ENCODE assay signal across 28 cellular contexts in genomic region chr14:23173796-23174195, GRCh38. TPM values are rescaled to one million over a fixed set of nuclear protein-coding genes. Genes with fewer than 3 reads are reported as not detected.
A peak's percentile ranks its signal among the peaks of the same experiment; 100 is the strongest.
DNase-seq lines count a peak whose midpoint lies in the region; ATAC-seq, FAIRE-seq and TF ChIP-seq lines count a peak whose summit lies in the region.
"Had no signal": no experiment of that assay in that cellular context is flagged by ENCODE, and none has a peak within 500 bp of the region (broad histone marks: within the 10 kb centered on the region; RNA-seq: fewer than 3 reads in every experiment).

No MANE protein-coding gene starts in this region.

- intact Hi-C loops in HepG2 (cut with micrococcal nuclease; ENCODE audit: unreplicated experiment), result no loop called here
- intact Hi-C loops in right lobe of liver (cut with DNase I), result no loop called here

- H3K27me3 ChIP-seq in HepG2 (ENCODE audit: control insufficient read depth in 1 of 2, insufficient read depth in 2 of 2, low read length in 2 of 2) (peaks cover 1 to 28% of the 10 kb centered on the region in 2 experiments; a peak in 3 of 5 replicates), right lobe of liver (no peaks in the 10 kb centered on the region), ectodermal cell (ENCODE audit: control insufficient read depth, insufficient read depth, low read length, poor library complexity, severe bottlenecking) (no peaks in the 10 kb centered on the region), neural progenitor cell (no peaks in the 10 kb centered on the region)

- no peaks in the 10 kb centered on the region for H4K20me1 ChIP-seq in HepG2 (ENCODE audit: insufficient read depth, low read length)
- no peaks in the 10 kb centered on the region for H4K20me1 ChIP-seq in neural progenitor cell (ENCODE audit: low read depth)

- no peak for FAIRE-seq in HepG2 (lab: Jason Lieb, UNC)
- FAIRE-seq: A549 had no signal

- no peaks in the 10 kb centered on the region for H3K9me3 ChIP-seq in HepG2 (ENCODE audit: low read length)
- no peaks in the 10 kb centered on the region for H3K9me3 ChIP-seq in right lobe of liver
- H3K9me3 ChIP-seq in ectodermal cell (ENCODE audit: control insufficient read depth, low read length), result no peaks in the 10 kb centered on the region
- H3K9me3 ChIP-seq in neural progenitor cell (ENCODE audit: low read depth), result no peaks in the 10 kb centered on the region
- H3K9me3 ChIP-seq: A549, tibial nerve had no signal

- H2AFZ ChIP-seq in HepG2 (ENCODE audit: low read length) (no peak overlapping the region), neural progenitor cell (replicated peaks) (no peak overlapping the region)
- H2AFZ ChIP-seq: GM23338 had no signal

- H3K27me3 Mint-ChIP-seq in neural progenitor cell (ENCODE audit: insufficient read depth, low read depth), result no peaks in the 10 kb centered on the region
- peaks cover 5% of the 10 kb centered on the region for H3K27me3 Mint-ChIP-seq in T-helper 2 cell treated with Interferon-gamma antibody and Interleukin-4, amounts not matched to agents 5 μg/mL and 100 μg/mL, for 36 hours (ENCODE audit: low read depth)
- H3K27me3 Mint-ChIP-seq in osteocyte (ENCODE audit: unreplicated experiment), result peaks cover 65% of the 10 kb centered on the region
- H3K27me3 Mint-ChIP-seq: activated naive CD4-positive, alpha-beta T cell treated with anti-CD3 and anti-CD28 coated beads, Interleukin-2, amount 50 U/mL, for 24 hours; naive thymus-derived CD8-positive, alpha-beta T cell had no signal

- peaks cover 41% of the 10 kb centered on the region for H3F3A ChIP-seq in neural progenitor cell (ENCODE audit: low read depth)

- H3K4me3 ChIP-seq in HepG2 (replicated peaks in 1 of 3; ENCODE audit: insufficient read depth in 1 of 3, low read depth in 2 of 3, low read length in 3 of 3) (no peak overlapping the region), right lobe of liver (no peak overlapping the region), ectodermal cell (ENCODE audit: insufficient read depth, low read depth, low read length) (no peak overlapping the region), neural progenitor cell (peak overlapping the region; percentile 1)
- H3K4me3 ChIP-seq: A549, GM23338, tibial nerve had no signal

- no peak for TF ChIP-seq CTCF in HepG2 (CRISPR knock-in tag; IDR thresholded peaks at IDR 0.05)
- no peak for TF ChIP-seq CTCF in right lobe of liver (IDR thresholded peaks at IDR 0.05)
- TF ChIP-seq CTCF in neural progenitor cell (IDR thresholded peaks at IDR 0.05), result no peak
- no peak for TF ChIP-seq CTCF in osteocyte (IDR thresholded peaks at IDR 0.05)

- H3K4me3 Mint-ChIP-seq in neural progenitor cell (no peak overlapping the region), osteocyte (ENCODE audit: unreplicated experiment) (no peak overlapping the region)
- no peak overlapping the region for H3K4me3 Mint-ChIP-seq in T-helper 2 cell treated with Interferon-gamma antibody and Interleukin-4, amounts not matched to agents 5 μg/mL and 100 μg/mL, for 36 hours
- H3K4me3 Mint-ChIP-seq: activated CD4-positive, alpha-beta T cell treated with anti-CD3 and anti-CD28 coated beads, Interleukin-2, amount 10 ng/mL, durations not matched to agents 24 days and 14 days; B cell; central memory CD8-positive, alpha-beta T cell; GM23338; mesothelial cell of epicardium; T-helper 1 cell treated with Interleukin-12 subunit alpha and Interleukin-12 subunit beta and Interleukin-4 antibody, amounts not matched to agents 30 μg/mL and 1 μg/mL, for 36 hours had no signal

- no peak overlapping the region for H3K9ac ChIP-seq in HepG2 (ENCODE audit: insufficient read depth, low read depth, low read length)
- H3K9ac ChIP-seq in neural progenitor cell, result no peak overlapping the region

- H3K27ac ChIP-seq in HepG2 (ENCODE audit: extremely low read length, insufficient read depth, low read length) (no peak overlapping the region), right lobe of liver (no peak overlapping the region), ectodermal cell (ENCODE audit: insufficient read depth, low read depth, low read length, poor library complexity, severe bottlenecking) (peak overlapping the region; percentile 85), neural progenitor cell (peak overlapping the region; percentile 92)
- H3K27ac ChIP-seq: A549, VCaP had no signal

- H3K79me2 ChIP-seq in HepG2 (ENCODE audit: insufficient read depth, low read length) (no peaks in the 10 kb centered on the region), neural progenitor cell (ENCODE audit: low read depth) (peaks cover 71% of the 10 kb centered on the region)

- no peak for DNase-seq in HepG2 (ENCODE audit: low spot score)
- no peak for DNase-seq in right lobe of liver
- no peak for DNase-seq in neural progenitor cell (ENCODE audit: low spot score)
- no peak for DNase-seq in effector CD8-positive, alpha-beta T cell (lab: John Stamatoyannopoulos, UW)
- DNase-seq in T-helper 2 cell treated with Interferon-gamma antibody and Interleukin-4, amounts not matched to agents 5 μg/mL and 100 μg/mL, for 36 hours (ENCODE audit: low spot score), result no peak
- no peak for DNase-seq in osteocyte (ENCODE audit: extremely low spot score, unreplicated experiment)
- DNase-seq: activated CD4-positive, alpha-beta T cell treated with anti-CD3 and anti-CD28 coated beads, Interleukin-2, amount 10 ng/mL, durations not matched to agents 24 days and 14 days; COR-L47; DMS79 treated with DMSO at 0.1 percent for 48 hours; erythroblast; naive thymus-derived CD8-positive, alpha-beta T cell; NCI-H187; NCI-H526; posterior cingulate gyrus; stimulated activated naive CD8-positive, alpha-beta T cell treated with anti-CD3 and anti-CD28 coated beads, Interleukin-15, Interleukin-2, amounts not matched to agents 100 U/mL and 50 U/mL, for 24 hours had no signal

- WGBS in HepG2 (ENCODE audit: low lambda C conversion rate), result 24% methylated on average over 3 of the region's 3 CpGs
- 54% methylated on average over 3 of the region's 3 CpGs for WGBS in right lobe of liver (ENCODE audit: insufficient coverage, low coverage, low lambda C conversion rate, missing lambda C conversion rate)
- 93 to 95% methylated on average over 3 of the region's 3 CpGs for WGBS in ectodermal cell, 2 experiments

- H3K36me3 Mint-ChIP-seq in neural progenitor cell (peaks cover 16% of the 10 kb centered on the region), osteocyte (ENCODE audit: unreplicated experiment) (peaks cover 3% of the 10 kb centered on the region)
- H3K36me3 Mint-ChIP-seq in T-helper 2 cell treated with Interferon-gamma antibody and Interleukin-4, amounts not matched to agents 5 μg/mL and 100 μg/mL, for 36 hours (ENCODE audit: low read depth), result no peaks in the 10 kb centered on the region
- H3K36me3 Mint-ChIP-seq: activated naive CD4-positive, alpha-beta T cell treated with anti-CD3 and anti-CD28 coated beads, Interleukin-2, amount 50 U/mL, for 24 hours; mesothelial cell of epicardium had no signal

- TF ChIP-seq RAD21 in HepG2 (CRISPR knock-in tag; IDR thresholded peaks at IDR 0.05), result no peak

- no TSS peak for BruUV-seq in HepG2 (replicated peaks; lab: Mats Ljungman, UMichigan)

- no peak for TF ChIP-seq EP300 in HepG2 (IDR thresholded peaks at IDR 0.05; ENCODE audit: low read depth in 2 of 2, low read length in 2 of 2)
- no peak for TF ChIP-seq EP300 in HepG2 (CRISPR knock-in tag; IDR thresholded peaks at IDR 0.05; ENCODE audit: borderline replicate concordance)

- TF ChIP-seq POLR2A in HepG2 (IDR thresholded peaks at IDR 0.05; ENCODE audit: insufficient read depth in 1 of 2, low read depth in 2 of 2, low read length in 2 of 2) (no peak), right lobe of liver (IDR thresholded peaks at IDR 0.05) (no peak)

- no peaks in the 10 kb centered on the region for H3K36me3 ChIP-seq in HepG2 (replicated peaks in 1 of 2; ENCODE audit: control insufficient read depth in 1 of 2, insufficient read depth in 2 of 2, low read length in 2 of 2)
- H3K36me3 ChIP-seq in right lobe of liver, result no peaks in the 10 kb centered on the region
- H3K36me3 ChIP-seq in ectodermal cell (ENCODE audit: control insufficient read depth, insufficient read depth, low read length), result no peaks in the 10 kb centered on the region
- no peaks in the 10 kb centered on the region for H3K36me3 ChIP-seq in neural progenitor cell
- H3K36me3 ChIP-seq: tibial nerve had no signal

- ATAC-seq in HepG2 (no peak), right lobe of liver (no peak), HG02973 (IDR thresholded peaks at IDR 0.05; ENCODE audit: unreplicated experiment) (no peak)
- ATAC-seq: A549; naive thymus-derived CD8-positive, alpha-beta T cell; stimulated activated naive CD8-positive, alpha-beta T cell treated with anti-CD3 and anti-CD28 coated beads, Interleukin-15, Interleukin-2, amounts not matched to agents 100 U/mL and 50 U/mL, for 24 hours had no signal

- peaks cover 15% of the 10 kb centered on the region for H3K4me1 ChIP-seq in HepG2 (ENCODE audit: insufficient read depth, low read length)
- no peaks in the 10 kb centered on the region for H3K4me1 ChIP-seq in right lobe of liver
- peaks cover 16% of the 10 kb centered on the region for H3K4me1 ChIP-seq in ectodermal cell (ENCODE audit: control insufficient read depth, insufficient read depth, low read length)
- H3K4me1 ChIP-seq in neural progenitor cell, result peaks cover 40% of the 10 kb centered on the region

- in situ Hi-C loops in HepG2 (cut with HindIII; ENCODE audit: extremely low pct_ligation_motif_present, low pct_unique_long_range_greater_than_20kb), result no loop called here

- H3K4me2 ChIP-seq in HepG2 (ENCODE audit: low read depth, low read length) (no peak overlapping the region), neural progenitor cell (peak overlapping the region; percentile 56)
- H3K4me2 ChIP-seq: A549 had no signal

- H3K4me1 Mint-ChIP-seq in neural progenitor cell (peaks cover 41% of the 10 kb centered on the region), osteocyte (ENCODE audit: unreplicated experiment) (no peaks in the 10 kb centered on the region)
- peaks cover 2% of the 10 kb centered on the region for H3K4me1 Mint-ChIP-seq in T-helper 2 cell treated with Interferon-gamma antibody and Interleukin-4, amounts not matched to agents 5 μg/mL and 100 μg/mL, for 36 hours (ENCODE audit: low read depth)
- H3K4me1 Mint-ChIP-seq: activated CD4-positive, alpha-beta T cell treated with anti-CD3 and anti-CD28 coated beads, Interleukin-2, amount 10 ng/mL, durations not matched to agents 24 days and 14 days; central memory CD8-positive, alpha-beta T cell had no signal

- CTCF ChIA-PET in HepG2 (lab: Yijun Ruan, JAX; ENCODE audit: low intra/inter-chr PET ratio, low total read pairs), result no interaction called here

- POLR2A ChIA-PET in HepG2 (lab: Yijun Ruan, JAX), result no interaction called here

- H3K27ac Mint-ChIP-seq in neural progenitor cell (peak overlapping the region; percentile 74), osteocyte (ENCODE audit: unreplicated experiment) (no peak overlapping the region)
- H3K27ac Mint-ChIP-seq in T-helper 2 cell treated with Interferon-gamma antibody and Interleukin-4, amounts not matched to agents 5 μg/mL and 100 μg/mL, for 36 hours, result no peak overlapping the region
- H3K27ac Mint-ChIP-seq: activated CD4-positive, alpha-beta T cell treated with anti-CD3 and anti-CD28 coated beads, Interleukin-2, amount 10 ng/mL, durations not matched to agents 24 days and 14 days; B cell; GM23338; T-helper 1 cell treated with Interleukin-12 subunit alpha and Interleukin-12 subunit beta and Interleukin-4 antibody, amounts not matched to agents 30 μg/mL and 1 μg/mL, for 36 hours had no signal

- H3K9me3 Mint-ChIP-seq in neural progenitor cell (no peaks in the 10 kb centered on the region), osteocyte (ENCODE audit: unreplicated experiment) (no peaks in the 10 kb centered on the region)
- H3K9me3 Mint-ChIP-seq in T-helper 2 cell treated with Interferon-gamma antibody and Interleukin-4, amounts not matched to agents 5 μg/mL and 100 μg/mL, for 36 hours, result no peaks in the 10 kb centered on the region
- H3K9me3 Mint-ChIP-seq: activated CD4-positive, alpha-beta T cell treated with anti-CD3 and anti-CD28 coated beads, Interleukin-2, amount 10 ng/mL, durations not matched to agents 24 days and 14 days; activated naive CD4-positive, alpha-beta T cell treated with anti-CD3 and anti-CD28 coated beads, Interleukin-2, amount 50 U/mL, for 24 hours; central memory CD8-positive, alpha-beta T cell; GM23338; mesothelial cell of epicardium; naive thymus-derived CD8-positive, alpha-beta T cell; T-helper 1 cell treated with Interleukin-12 subunit alpha and Interleukin-12 subunit beta and Interleukin-4 antibody, amounts not matched to agents 30 μg/mL and 1 μg/mL, for 36 hours had no signal

RNA-seq across cellular contexts. Expression of gene SLC7A8, which starts 9.7 kb away (rescaled TPM):
- total RNA-seq in HepG2 (2016; rRNA removed; fragmentation: Illumina TruSeq; extraction: Trizol) (not detected in 2 replicates), right lobe of liver (10 to 100 TPM in 1 of 6 experiments, 1 to 10 TPM in 5; 3.2 to 10.1 (median 4.4) TPM), neural progenitor cell (ENCODE audit: low replicate concordance) (56.5 and 83.7 TPM in 2 replicates), osteocyte (0.52 and 0.75 TPM in 2 replicates)
- not detected in 2 replicates for total RNA-seq in HepG2 (2016; cell fraction: cytosol; rRNA removed; fragmentation: Illumina TruSeq; extraction: Trizol; ENCODE audit: low read depth)
- total RNA-seq in HepG2 (2016; cell fraction: insoluble cytoplasmic fraction; rRNA removed; fragmentation: Illumina TruSeq; extraction: Trizol), result not detected in 2 replicates
- not detected in 2 replicates for total RNA-seq in HepG2 (2016; cell fraction: membrane; rRNA removed; fragmentation: Illumina TruSeq; extraction: Trizol)
- not detected in 2 replicates for total RNA-seq in HepG2 (2016; cell fraction: nucleus; rRNA removed; fragmentation: Illumina TruSeq; extraction: Trizol)
- 0.03 and 0.25 TPM in 2 replicates for polyA plus RNA-seq in HepG2 (2011; rRNA removed)
- polyA plus RNA-seq in HepG2 (2011; cell fraction: cytosol; rRNA removed), result not detected in 2 replicates
- 0.03 and 0.11 TPM in 2 replicates for polyA plus RNA-seq in HepG2 (2011; cell fraction: nucleus; rRNA removed)
- polyA plus RNA-seq in HepG2 (2012), result not detected in 2 replicates
- not detected in 2 replicates for polyA plus RNA-seq in HepG2 (2016; cell fraction: cytosol; fragmentation: Illumina TruSeq; extraction: Trizol; ENCODE audit: low read depth)
- not detected in 2 replicates for polyA plus RNA-seq in HepG2 (2016; cell fraction: insoluble cytoplasmic fraction; fragmentation: Illumina TruSeq; extraction: Trizol; ENCODE audit: low read depth)
- not detected in 2 replicates for polyA plus RNA-seq in HepG2 (2016; cell fraction: membrane; fragmentation: Illumina TruSeq; extraction: Trizol; ENCODE audit: low read depth)
- not detected in 2 replicates for polyA plus RNA-seq in HepG2 (2016; cell fraction: nucleus; fragmentation: Illumina TruSeq; extraction: Trizol; ENCODE audit: insufficient read depth, low read depth)
- polyA minus RNA-seq in HepG2 (2011; rRNA and poly(A)+ RNA removed; ENCODE audit: low replicate concordance), result 1.4 TPM in 1 of 2 replicates, not detected in the other
- polyA minus RNA-seq in HepG2 (2011; cell fraction: cytosol; rRNA and poly(A)+ RNA removed), result not detected in 2 replicates
- polyA minus RNA-seq in HepG2 (2011; cell fraction: nucleus; rRNA and poly(A)+ RNA removed), result not detected in 2 replicates
- 105 TPM for polyA plus RNA-seq in ectodermal cell (2013, experiment 1 of 4)
- polyA plus RNA-seq in ectodermal cell (2013, experiment 2 of 4), result 135 TPM
- 61.8 TPM for polyA plus RNA-seq in ectodermal cell (2013, experiment 3 of 4)
- polyA plus RNA-seq in ectodermal cell (2013, experiment 4 of 4), result 80.4 TPM
- total RNA-seq: activated CD4-positive, alpha-beta T cell treated with anti-CD3 and anti-CD28 coated beads, Interleukin-2, amount 10 ng/mL, durations not matched to agents 24 days and 14 days had no signal

RNA-seq across cellular contexts. Expression of gene CEBPE, which starts 54.7 kb away (rescaled TPM):
- total RNA-seq in HepG2 (2016; rRNA removed; fragmentation: Illumina TruSeq; extraction: Trizol) (0.11 TPM in 1 of 2 replicates, not detected in the other), right lobe of liver (under 1 TPM in 2 of 6 experiments, not detected in 4; 0.13 to 0.18 TPM), neural progenitor cell (ENCODE audit: low replicate concordance) (not detected in 2 replicates), osteocyte (not detected in 2 replicates)
- not detected in 2 replicates for total RNA-seq in HepG2 (2016; cell fraction: cytosol; rRNA removed; fragmentation: Illumina TruSeq; extraction: Trizol; ENCODE audit: low read depth)
- 0.12 TPM in 1 of 2 replicates, not detected in the other for total RNA-seq in HepG2 (2016; cell fraction: insoluble cytoplasmic fraction; rRNA removed; fragmentation: Illumina TruSeq; extraction: Trizol)
- 0.17 TPM in 1 of 2 replicates, not detected in the other for total RNA-seq in HepG2 (2016; cell fraction: membrane; rRNA removed; fragmentation: Illumina TruSeq; extraction: Trizol)
- total RNA-seq in HepG2 (2016; cell fraction: nucleus; rRNA removed; fragmentation: Illumina TruSeq; extraction: Trizol), result not detected in 2 replicates
- polyA plus RNA-seq in HepG2 (2011; rRNA removed), result 0.09 and 0.10 TPM in 2 replicates
- 0.10 and 0.13 TPM in 2 replicates for polyA plus RNA-seq in HepG2 (2011; cell fraction: cytosol; rRNA removed)
- 0.10 TPM in 1 of 2 replicates, not detected in the other for polyA plus RNA-seq in HepG2 (2011; cell fraction: nucleus; rRNA removed)
- polyA plus RNA-seq in HepG2 (2012), result 0.09 TPM in 1 of 2 replicates, not detected in the other
- not detected in 2 replicates for polyA plus RNA-seq in HepG2 (2016; cell fraction: cytosol; fragmentation: Illumina TruSeq; extraction: Trizol; ENCODE audit: low read depth)
- polyA plus RNA-seq in HepG2 (2016; cell fraction: insoluble cytoplasmic fraction; fragmentation: Illumina TruSeq; extraction: Trizol; ENCODE audit: low read depth), result not detected in 2 replicates
- not detected in 2 replicates for polyA plus RNA-seq in HepG2 (2016; cell fraction: membrane; fragmentation: Illumina TruSeq; extraction: Trizol; ENCODE audit: low read depth)
- not detected in 2 replicates for polyA plus RNA-seq in HepG2 (2016; cell fraction: nucleus; fragmentation: Illumina TruSeq; extraction: Trizol; ENCODE audit: insufficient read depth, low read depth)
- polyA minus RNA-seq in HepG2 (2011; rRNA and poly(A)+ RNA removed; ENCODE audit: low replicate concordance), result 0.08 and 0.14 TPM in 2 replicates
- polyA minus RNA-seq in HepG2 (2011; cell fraction: cytosol; rRNA and poly(A)+ RNA removed), result not detected in 2 replicates
- polyA minus RNA-seq in HepG2 (2011; cell fraction: nucleus; rRNA and poly(A)+ RNA removed), result not detected in 2 replicates
- not detected for polyA plus RNA-seq in ectodermal cell (2013, experiment 1 of 4)
- not detected for polyA plus RNA-seq in ectodermal cell (2013, experiment 2 of 4)
- polyA plus RNA-seq in ectodermal cell (2013, experiment 3 of 4), result not detected
- not detected for polyA plus RNA-seq in ectodermal cell (2013, experiment 4 of 4)
- total RNA-seq: GM23338, HT-29, left lobe of liver, mesothelial cell of epicardium, tibial nerve had no signal
- polyA plus RNA-seq: GM23338 had no signal

Comparison
In these comparisons a context has a peak if more than half of its experiments do, and no peak if none do; other contexts are left out.
1. H3K27ac ChIP-seq: peak in ectodermal cell (single experiment) and neural progenitor cell (single experiment); none in HepG2 (single experiment) and right lobe of liver (0 of 3).